2 cellular contexts compared by ENCODE assay signal in the genomic region with DNA sequence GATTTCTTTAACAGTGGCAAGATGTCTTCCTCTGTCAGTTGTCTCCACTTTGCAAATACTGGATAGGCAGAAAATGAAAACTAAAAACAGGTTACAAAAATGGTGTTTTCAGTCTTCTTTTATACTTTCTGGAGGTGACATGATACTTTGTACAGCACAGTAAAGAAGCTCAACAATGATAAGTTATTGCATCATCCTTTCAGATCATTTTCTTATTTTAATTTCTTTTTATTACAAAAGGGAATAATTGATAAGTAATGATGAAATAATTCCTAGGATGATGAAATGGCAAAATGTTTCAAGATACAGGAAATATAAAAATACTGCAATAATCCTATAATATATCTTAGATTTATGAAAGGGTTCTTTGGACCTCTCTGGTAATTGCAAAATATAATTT.
TF ChIP-seq lines count a peak whose summit lies in the region.

No MANE protein-coding gene starts in this region.

TF ChIP-seq in HEK293, 187 proteins besides CTCF, POLR2A, EP300 and RAD21 (continued from another document):
- no peak for TF ChIP-seq REPIN1 (tag by site-specific recombination; IDR thresholded peaks at IDR 0.05; ENCODE audit: low read depth)
TF ChIP-seq in HEK293: peak in this region for 1.

TF ChIP-seq in WTC11, 78 proteins besides CTCF, POLR2A, EP300 and RAD21 (continued from another document):
- TF ChIP-seq, protein P1, sequence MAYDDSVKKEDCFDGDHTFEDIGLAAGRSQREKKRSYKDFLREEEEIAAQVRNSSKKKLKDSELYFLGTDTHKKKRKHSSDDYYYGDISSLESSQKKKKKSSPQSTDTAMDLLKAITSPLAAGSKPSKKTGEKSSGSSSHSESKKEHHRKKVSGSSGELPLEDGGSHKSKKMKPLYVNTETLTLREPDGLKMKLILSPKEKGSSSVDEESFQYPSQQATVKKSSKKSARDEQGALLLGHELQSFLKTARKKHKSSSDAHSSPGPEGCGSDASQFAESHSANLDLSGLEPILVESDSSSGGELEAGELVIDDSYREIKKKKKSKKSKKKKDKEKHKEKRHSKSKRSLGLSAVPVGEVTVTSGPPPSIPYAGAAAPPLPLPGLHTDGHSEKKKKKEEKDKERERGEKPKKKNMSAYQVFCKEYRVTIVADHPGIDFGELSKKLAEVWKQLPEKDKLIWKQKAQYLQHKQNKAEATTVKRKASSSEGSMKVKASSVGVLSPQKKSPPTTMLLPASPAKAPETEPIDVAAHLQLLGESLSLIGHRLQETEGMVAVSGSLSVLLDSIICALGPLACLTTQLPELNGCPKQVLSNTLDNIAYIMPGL (CRISPR knock-in tag; IDR thresholded peaks at IDR 0.05) = no peak
- TF ChIP-seq, protein P2, sequence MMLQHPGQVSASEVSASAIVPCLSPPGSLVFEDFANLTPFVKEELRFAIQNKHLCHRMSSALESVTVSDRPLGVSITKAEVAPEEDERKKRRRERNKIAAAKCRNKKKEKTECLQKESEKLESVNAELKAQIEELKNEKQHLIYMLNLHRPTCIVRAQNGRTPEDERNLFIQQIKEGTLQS (CRISPR knock-in tag; conservative IDR thresholded peaks at IDR 0.05) = no peak
- TF ChIP-seq ELF4 (CRISPR knock-in tag; IDR thresholded peaks at IDR 0.05; ENCODE audit: low read depth) (no peak), GTF2I (CRISPR knock-in tag; conservative IDR thresholded peaks at IDR 0.05) (no peak), KAT7 (CRISPR knock-in tag; IDR thresholded peaks at IDR 0.05; ENCODE audit: borderline replicate concordance) (no peak), SMAD4 (CRISPR knock-in tag; IDR thresholded peaks at IDR 0.05) (no peak), GRHL2 (CRISPR knock-in tag; IDR thresholded peaks at IDR 0.05; ENCODE audit: insufficient replicate concordance, severe bottlenecking) (no peak), NFATC4 (CRISPR knock-in tag; IDR thresholded peaks at IDR 0.05) (no peak), TEAD4 (CRISPR knock-in tag; IDR thresholded peaks at IDR 0.05) (no peak), CBFB (CRISPR knock-in tag; IDR thresholded peaks at IDR 0.05; ENCODE audit: low read depth) (no peak), PRRX2 (CRISPR knock-in tag; IDR thresholded peaks at IDR 0.05) (no peak)
- TF ChIP-seq, protein P3, sequence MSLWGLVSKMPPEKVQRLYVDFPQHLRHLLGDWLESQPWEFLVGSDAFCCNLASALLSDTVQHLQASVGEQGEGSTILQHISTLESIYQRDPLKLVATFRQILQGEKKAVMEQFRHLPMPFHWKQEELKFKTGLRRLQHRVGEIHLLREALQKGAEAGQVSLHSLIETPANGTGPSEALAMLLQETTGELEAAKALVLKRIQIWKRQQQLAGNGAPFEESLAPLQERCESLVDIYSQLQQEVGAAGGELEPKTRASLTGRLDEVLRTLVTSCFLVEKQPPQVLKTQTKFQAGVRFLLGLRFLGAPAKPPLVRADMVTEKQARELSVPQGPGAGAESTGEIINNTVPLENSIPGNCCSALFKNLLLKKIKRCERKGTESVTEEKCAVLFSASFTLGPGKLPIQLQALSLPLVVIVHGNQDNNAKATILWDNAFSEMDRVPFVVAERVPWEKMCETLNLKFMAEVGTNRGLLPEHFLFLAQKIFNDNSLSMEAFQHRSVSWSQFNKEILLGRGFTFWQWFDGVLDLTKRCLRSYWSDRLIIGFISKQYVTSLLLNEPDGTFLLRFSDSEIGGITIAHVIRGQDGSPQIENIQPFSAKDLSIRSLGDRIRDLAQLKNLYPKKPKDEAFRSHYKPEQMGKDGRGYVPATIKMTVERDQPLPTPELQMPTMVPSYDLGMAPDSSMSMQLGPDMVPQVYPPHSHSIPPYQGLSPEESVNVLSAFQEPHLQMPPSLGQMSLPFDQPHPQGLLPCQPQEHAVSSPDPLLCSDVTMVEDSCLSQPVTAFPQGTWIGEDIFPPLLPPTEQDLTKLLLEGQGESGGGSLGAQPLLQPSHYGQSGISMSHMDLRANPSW (CRISPR knock-in tag; conservative IDR thresholded peaks at IDR 0.05; ENCODE audit: low read depth) = no peak
- TF ChIP-seq, protein P4, sequence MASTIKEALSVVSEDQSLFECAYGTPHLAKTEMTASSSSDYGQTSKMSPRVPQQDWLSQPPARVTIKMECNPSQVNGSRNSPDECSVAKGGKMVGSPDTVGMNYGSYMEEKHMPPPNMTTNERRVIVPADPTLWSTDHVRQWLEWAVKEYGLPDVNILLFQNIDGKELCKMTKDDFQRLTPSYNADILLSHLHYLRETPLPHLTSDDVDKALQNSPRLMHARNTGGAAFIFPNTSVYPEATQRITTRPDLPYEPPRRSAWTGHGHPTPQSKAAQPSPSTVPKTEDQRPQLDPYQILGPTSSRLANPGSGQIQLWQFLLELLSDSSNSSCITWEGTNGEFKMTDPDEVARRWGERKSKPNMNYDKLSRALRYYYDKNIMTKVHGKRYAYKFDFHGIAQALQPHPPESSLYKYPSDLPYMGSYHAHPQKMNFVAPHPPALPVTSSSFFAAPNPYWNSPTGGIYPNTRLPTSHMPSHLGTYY (CRISPR knock-in tag; IDR thresholded peaks at IDR 0.05) = no peak
- TF ChIP-seq, protein P5, sequence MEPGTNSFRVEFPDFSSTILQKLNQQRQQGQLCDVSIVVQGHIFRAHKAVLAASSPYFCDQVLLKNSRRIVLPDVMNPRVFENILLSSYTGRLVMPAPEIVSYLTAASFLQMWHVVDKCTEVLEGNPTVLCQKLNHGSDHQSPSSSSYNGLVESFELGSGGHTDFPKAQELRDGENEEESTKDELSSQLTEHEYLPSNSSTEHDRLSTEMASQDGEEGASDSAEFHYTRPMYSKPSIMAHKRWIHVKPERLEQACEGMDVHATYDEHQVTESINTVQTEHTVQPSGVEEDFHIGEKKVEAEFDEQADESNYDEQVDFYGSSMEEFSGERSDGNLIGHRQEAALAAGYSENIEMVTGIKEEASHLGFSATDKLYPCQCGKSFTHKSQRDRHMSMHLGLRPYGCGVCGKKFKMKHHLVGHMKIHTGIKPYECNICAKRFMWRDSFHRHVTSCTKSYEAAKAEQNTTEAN (CRISPR knock-in tag; IDR thresholded peaks at IDR 0.05) = no peak
- TF ChIP-seq, protein P6, sequence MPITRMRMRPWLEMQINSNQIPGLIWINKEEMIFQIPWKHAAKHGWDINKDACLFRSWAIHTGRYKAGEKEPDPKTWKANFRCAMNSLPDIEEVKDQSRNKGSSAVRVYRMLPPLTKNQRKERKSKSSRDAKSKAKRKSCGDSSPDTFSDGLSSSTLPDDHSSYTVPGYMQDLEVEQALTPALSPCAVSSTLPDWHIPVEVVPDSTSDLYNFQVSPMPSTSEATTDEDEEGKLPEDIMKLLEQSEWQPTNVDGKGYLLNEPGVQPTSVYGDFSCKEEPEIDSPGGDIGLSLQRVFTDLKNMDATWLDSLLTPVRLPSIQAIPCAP (CRISPR knock-in tag; IDR thresholded peaks at IDR 0.05) = no peak
- TF ChIP-seq, protein P7, sequence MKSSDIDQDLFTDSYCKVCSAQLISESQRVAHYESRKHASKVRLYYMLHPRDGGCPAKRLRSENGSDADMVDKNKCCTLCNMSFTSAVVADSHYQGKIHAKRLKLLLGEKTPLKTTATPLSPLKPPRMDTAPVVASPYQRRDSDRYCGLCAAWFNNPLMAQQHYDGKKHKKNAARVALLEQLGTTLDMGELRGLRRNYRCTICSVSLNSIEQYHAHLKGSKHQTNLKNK (CRISPR knock-in tag; IDR thresholded peaks at IDR 0.05) = no peak
